In genomic region chr9:2555899-2556600, GRCh38 we compare ENCODE assay signal across 7 cellular contexts.
A peak's percentile ranks its signal among the peaks of the same experiment; 100 is the strongest.
DNase-seq lines count a peak whose midpoint lies in the region; ATAC-seq and TF ChIP-seq lines count a peak whose summit lies in the region.
"Not testable (repeated sequence)": the region's sequence is repeated elsewhere in the genome, so short reads cannot be mapped to it uniquely, and the experiment has no call there.

No MANE protein-coding gene starts in this region.

- H3K4me3 ChIP-seq in brain microvascular endothelial cell (ENCODE audit: low read depth, low read length); fibroblast of villous mesenchyme (ENCODE audit: low read depth, low read length): not testable (repeated sequence)

- not testable (repeated sequence) for TF ChIP-seq CTCF in brain microvascular endothelial cell (IDR thresholded peaks at IDR 0.05; ENCODE audit: low read depth, low read length, missing control alignments); fibroblast of villous mesenchyme (IDR thresholded peaks at IDR 0.05; ENCODE audit: insufficient read depth, low read depth, low read length)

- in situ Hi-C loops in brain microvascular endothelial cell (cut with HindIII; ENCODE audit: low pct_ligation_motif_present, low sequenced_read_pairs) = not testable (repeated sequence)

- H3K27me3 ChIP-seq in brain microvascular endothelial cell (replicated peaks) = not testable (repeated sequence)

- ATAC-seq in SK-N-SH treated with all-trans-retinoic acid at 6 μM for 48 hours = not testable (repeated sequence)

- H3K36me3 ChIP-seq in brain microvascular endothelial cell (replicated peaks) = not testable (repeated sequence)

- DNase-seq in EH (ENCODE audit: low read depth) (peak; percentile 63), M059J (ENCODE audit: low read depth) (peak; percentile 79), NCI-H748 (lab: John Stamatoyannopoulos, UW; ENCODE audit: unreplicated experiment) (peak; percentile 47), brain microvascular endothelial cell (peak; percentile 85), fibroblast of villous mesenchyme (ENCODE audit: low read depth) (peak; percentile 61), posterior vena cava (ENCODE audit: low spot score) (peak; percentile 79)

- intact Hi-C loops in posterior vena cava (cut with DNase I) = not testable (repeated sequence)

- H3K27ac ChIP-seq in brain microvascular endothelial cell = not testable (repeated sequence)

TF ChIP-seq in SK-N-SH treated with all-trans-retinoic acid at 6 μM for 48 hours, 23 proteins besides CTCF, POLR2A, EP300 and RAD21:
- TF ChIP-seq ISL1 (CRISPR knock-in tag; IDR thresholded peaks at IDR 0.05) = 0 out of 2 replicates have a peak, but pooled peaks have one; percentile 10
